8 cellular contexts compared by ENCODE assay signal in genomic region chr2:48448274-48449061, GRCh38. TPM values are rescaled to one million over a fixed set of nuclear protein-coding genes. Genes with fewer than 3 reads are reported as not detected.
A peak's percentile ranks its signal among the peaks of the same experiment; 100 is the strongest.
DNase-seq lines count a peak whose midpoint lies in the region; ATAC-seq and TF ChIP-seq lines count a peak whose summit lies in the region.

No MANE protein-coding gene starts in this region.

- TF ChIP-seq CTCF in CD14-positive monocyte (IDR thresholded peaks at IDR 0.05) (no peak), endodermal cell (conservative IDR thresholded peaks at IDR 0.05) (no peak)

- H3K9me3 ChIP-seq in HUES6 (ENCODE audit: control insufficient read depth, insufficient read depth, low read depth, low read length), result no peaks in the 10 kb centered on the region
- no peaks in the 10 kb centered on the region for H3K9me3 ChIP-seq in endodermal cell (ENCODE audit: control insufficient read depth, low read length)

- H3K27me3 ChIP-seq in HUES6 (ENCODE audit: control insufficient read depth, insufficient read depth, low read length) (no peaks in the 10 kb centered on the region), endodermal cell (ENCODE audit: control insufficient read depth, insufficient read depth, low read length, poor library complexity, severe bottlenecking) (no peaks in the 10 kb centered on the region)

- H3K4me3 ChIP-seq in HUES6 (ENCODE audit: low read depth, low read length) (no peak overlapping the region), endodermal cell (ENCODE audit: low read length) (no peak overlapping the region)

- peaks cover 35% of the 10 kb centered on the region for H3K4me1 Mint-ChIP-seq in CD14-positive monocyte
- peaks cover 47% of the 10 kb centered on the region for H3K4me1 Mint-ChIP-seq in activated naive CD8-positive, alpha-beta T cell treated with anti-CD3 and anti-CD28 coated beads, Interleukin-2, amount 50 U/mL, for 24 hours
- peaks cover 30% of the 10 kb centered on the region for H3K4me1 Mint-ChIP-seq in endodermal cell

- H3K4me1 ChIP-seq in HUES6 (ENCODE audit: control insufficient read depth, insufficient read depth, low read length), result peaks cover 55% of the 10 kb centered on the region
- peaks cover 15% of the 10 kb centered on the region for H3K4me1 ChIP-seq in endodermal cell (ENCODE audit: control insufficient read depth, insufficient read depth, low read length)

- peak; percentile 56 for ATAC-seq in GM19395 (IDR thresholded peaks at IDR 0.05; ENCODE audit: unreplicated experiment)
- ATAC-seq in activated naive CD8-positive, alpha-beta T cell treated with anti-CD3 and anti-CD28 coated beads, Interleukin-2, amount 50 U/mL, for 24 hours, result peak; percentile 76

- H3K27me3 Mint-ChIP-seq in CD14-positive monocyte (ENCODE audit: low read depth in 3 of 3), result no peaks in the 10 kb centered on the region
- H3K27me3 Mint-ChIP-seq in activated naive CD8-positive, alpha-beta T cell treated with anti-CD3 and anti-CD28 coated beads, Interleukin-2, amount 50 U/mL, for 24 hours, result no peaks in the 10 kb centered on the region
- no peaks in the 10 kb centered on the region for H3K27me3 Mint-ChIP-seq in endodermal cell (ENCODE audit: insufficient read depth)

- H3K9me3 Mint-ChIP-seq in CD14-positive monocyte (peaks cover 0 to 2% (median 0%) of the 10 kb centered on the region in 7 donors), endodermal cell (no peaks in the 10 kb centered on the region)
- no peaks in the 10 kb centered on the region for H3K9me3 Mint-ChIP-seq in activated naive CD8-positive, alpha-beta T cell treated with anti-CD3 and anti-CD28 coated beads, Interleukin-2, amount 50 U/mL, for 24 hours

- no peak for DNase-seq in CD14-positive monocyte (ENCODE audit: low spot score)
- DNase-seq in activated naive CD8-positive, alpha-beta T cell treated with anti-CD3 and anti-CD28 coated beads, Interleukin-2, amount 50 U/mL, for 24 hours, result no peak
- peak; percentile 7 to 26 for DNase-seq in lung microvascular endothelial cell (ENCODE audit: low read depth in 2 of 2)
- no peak for DNase-seq in SK-N-DZ (ENCODE audit: low spot score)
- no peak for DNase-seq in occipital lobe (lab: John Stamatoyannopoulos, UW)
- DNase-seq in endodermal cell, result no peak

- H3K27ac ChIP-seq in HUES6 (ENCODE audit: low read depth, low read length), result peak overlapping the region; percentile 24; the same call in 1 of the 2 replicates
- no peak overlapping the region for H3K27ac ChIP-seq in endodermal cell (ENCODE audit: low read depth, low read length)

- no peak overlapping the region for H3K9ac ChIP-seq in HUES6 (ENCODE audit: low read length)
- no peak overlapping the region for H3K9ac ChIP-seq in endodermal cell (ENCODE audit: extremely low read depth, low read length, poor library complexity, severe bottlenecking)

- H3K27ac Mint-ChIP-seq in CD14-positive monocyte, result peak overlapping the region in 6 of 7 donors; percentile 25 to 63 (median 46)
- H3K27ac Mint-ChIP-seq in activated naive CD8-positive, alpha-beta T cell treated with anti-CD3 and anti-CD28 coated beads, Interleukin-2, amount 50 U/mL, for 24 hours, result peak overlapping the region; percentile 81
- no peak overlapping the region for H3K27ac Mint-ChIP-seq in endodermal cell

- intact Hi-C loops in CD14-positive monocyte (cut with micrococcal nuclease), result no loop called here

- H3K36me3 Mint-ChIP-seq in CD14-positive monocyte (peaks cover 22 to 30% of the 10 kb centered on the region in 2 donors), endodermal cell (ENCODE audit: low read depth) (peaks cover 19% of the 10 kb centered on the region)
- H3K36me3 Mint-ChIP-seq in activated naive CD8-positive, alpha-beta T cell treated with anti-CD3 and anti-CD28 coated beads, Interleukin-2, amount 50 U/mL, for 24 hours (ENCODE audit: low read depth), result peaks cover 14% of the 10 kb centered on the region

- H3K4me3 Mint-ChIP-seq in CD14-positive monocyte, result no peak overlapping the region
- H3K4me3 Mint-ChIP-seq in activated naive CD8-positive, alpha-beta T cell treated with anti-CD3 and anti-CD28 coated beads, Interleukin-2, amount 50 U/mL, for 24 hours, result peak overlapping the region; percentile 45
- no peak overlapping the region for H3K4me3 Mint-ChIP-seq in endodermal cell

- WGBS in endodermal cell (ENCODE audit: insufficient coverage in 1 of 2, insufficient read length in 1 of 2), 2 experiments, result 73 to 93% methylated on average over 3 to 5 of the region's 5 CpGs

- H3K36me3 ChIP-seq in HUES6 (ENCODE audit: control insufficient read depth, insufficient read depth, low read length) (peaks cover 9% of the 10 kb centered on the region), endodermal cell (ENCODE audit: control insufficient read depth, insufficient read depth, low read length) (peaks cover 23% of the 10 kb centered on the region)

RNA-seq across cellular contexts. Expression of gene PPP1R21, which starts 7.9 kb away (rescaled TPM):
- 10 to 100 TPM; 11.8 to 18.2 TPM for polyA plus RNA-seq in CD14-positive monocyte
- total RNA-seq in lung microvascular endothelial cell, result 12.2 and 19.0 TPM in 2 replicates
- polyA plus RNA-seq in SK-N-DZ (2014; cell fraction: cytosol; rRNA removed), result 7.3 and 17.4 TPM in 2 replicates
- 19.8 and 25.6 TPM in 2 replicates for polyA plus RNA-seq in SK-N-DZ (2014; cell fraction: nucleus; rRNA removed)
- 36.2 TPM for total RNA-seq in occipital lobe
- total RNA-seq in endodermal cell, result 10 to 100 TPM; 26.1 to 39.0 TPM
- 18.9 TPM for polyA plus RNA-seq in endodermal cell (2013, experiment 1 of 2)
- 19.3 TPM for polyA plus RNA-seq in endodermal cell (2013, experiment 2 of 2)

Comparison
In these comparisons a context has a peak if more than half of its experiments do, and no peak if none do; other contexts are left out.
1. DNase-seq: peak in lung microvascular endothelial cell (2 of 2); none in CD14-positive monocyte (single experiment), activated naive CD8-positive, alpha-beta T cell treated with anti-CD3 and anti-CD28 coated beads, Interleukin-2, amount 50 U/mL, for 24 hours (single experiment), SK-N-DZ (single experiment), occipital lobe (single experiment) and endodermal cell (single experiment).